In genomic region chr9:98871456-98872065, GRCh38 we compare ENCODE assay signal across 29 cellular contexts.
"Had no signal": no experiment of that assay in that cellular context is flagged by ENCODE, and none has a peak within 500 bp of the region (broad histone marks: within the 10 kb centered on the region; RNA-seq: fewer than 3 reads in every experiment).

No MANE protein-coding gene starts in this region.

- H3K36me3 ChIP-seq: left ventricle myocardium inferior, neural progenitor cell, ovary, prostate gland, stomach, thyroid gland, transverse colon, upper lobe of left lung, vagina had no signal

- H3K27ac Mint-ChIP-seq: memory B cell; mesothelial cell of epicardium; naive B cell; natural killer cell; nephron progenitor cell; neural progenitor cell; stimulated activated naive B cell treated with anti-CD40 and anti-IgM and Interleukin-4, amounts not matched to agents 10 μg/mL and 1 μg/mL and 100 μg/mL, for 72 hours had no signal

- H3K9me3 ChIP-seq: ovary, prostate gland, stomach, testis, thyroid gland, transverse colon, upper lobe of left lung, vagina had no signal

- H3K4me3 ChIP-seq: left ventricle myocardium inferior, lung, neural progenitor cell, ovary, prostate gland, skin epidermis, stomach, testis, thyroid gland, transverse colon, upper lobe of left lung, vagina had no signal

- H3K4me3 Mint-ChIP-seq: memory B cell; mesothelial cell of epicardium; naive B cell; natural killer cell; nephron progenitor cell; neural progenitor cell; stimulated activated naive B cell treated with anti-CD40 and anti-IgM and Interleukin-4, amounts not matched to agents 10 μg/mL and 1 μg/mL and 100 μg/mL, for 72 hours had no signal

- ATAC-seq: left colon; natural killer cell; right cardiac atrium; sciatic nerve; stimulated activated naive B cell treated with anti-CD40 and anti-IgM and Interleukin-4, amounts not matched to agents 10 μg/mL and 1 μg/mL and 100 μg/mL, for 72 hours; stimulated activated naive CD8-positive, alpha-beta T cell treated with anti-CD3 and anti-CD28 coated beads, Interleukin-15, Interleukin-2, amounts not matched to agents 100 U/mL and 50 U/mL, for 24 hours had no signal

- H3K9me3 Mint-ChIP-seq: memory B cell, natural killer cell, neural progenitor cell had no signal

- H3K27me3 ChIP-seq: neural progenitor cell, ovary, stomach, testis, thyroid gland, transverse colon, upper lobe of left lung, vagina had no signal

- H3K4me1 Mint-ChIP-seq: memory B cell, mesothelial cell of epicardium, natural killer cell, nephron progenitor cell, neural progenitor cell had no signal

- H3K27ac ChIP-seq: left ventricle myocardium inferior, neural progenitor cell, ovary, prostate gland, skin epidermis, stomach, testis, thyroid gland, transverse colon, upper lobe of left lung, vagina had no signal

- H3K36me3 Mint-ChIP-seq: memory B cell; mesothelial cell of epicardium; naive B cell; natural killer cell; neural progenitor cell; stimulated activated naive B cell treated with anti-CD40 and anti-IgM and Interleukin-4, amounts not matched to agents 10 μg/mL and 1 μg/mL and 100 μg/mL, for 72 hours had no signal

- DNase-seq: hippocampal formation; kidney glomerular epithelial cell; left colon; left ventricle myocardium inferior; naive B cell; natural killer cell; nephron progenitor cell; ovary; retina; right cardiac atrium; stimulated activated CD4-positive, alpha-beta T cell treated with anti-CD3 and anti-CD28 coated beads, Interleukin-12 subunit alpha, Interleukin-12 subunit beta, amount 100 ng/mL, for 4 hours; stimulated activated CD4-positive, alpha-beta T cell treated with anti-CD3 and anti-CD28 coated beads, Interleukin-15, amount 100 ng/mL, for 24 hours; stimulated activated CD4-positive, alpha-beta T cell treated with anti-CD3 and anti-CD28 coated beads, Interleukin-2, amount 100 ng/mL, for 24 hours; stimulated activated CD4-positive, alpha-beta T cell treated with anti-CD3 and anti-CD28 coated beads, Interleukin-4, amount 100 ng/mL, for 1 hour; stimulated activated naive B cell treated with anti-CD40 and anti-IgM and Interleukin-4, amounts not matched to agents 10 μg/mL and 1 μg/mL and 100 μg/mL, for 72 hours; stimulated activated naive CD8-positive, alpha-beta T cell treated with anti-CD3 and anti-CD28 coated beads, Interleukin-15, Interleukin-2, amounts not matched to agents 100 U/mL and 50 U/mL, for 24 hours; stomach; testis; thyroid gland; transverse colon; upper lobe of left lung had no signal

- H3K4me1 ChIP-seq: neural progenitor cell, prostate gland had no signal
